8 cellular contexts compared by ENCODE assay signal in the genomic region with DNA sequence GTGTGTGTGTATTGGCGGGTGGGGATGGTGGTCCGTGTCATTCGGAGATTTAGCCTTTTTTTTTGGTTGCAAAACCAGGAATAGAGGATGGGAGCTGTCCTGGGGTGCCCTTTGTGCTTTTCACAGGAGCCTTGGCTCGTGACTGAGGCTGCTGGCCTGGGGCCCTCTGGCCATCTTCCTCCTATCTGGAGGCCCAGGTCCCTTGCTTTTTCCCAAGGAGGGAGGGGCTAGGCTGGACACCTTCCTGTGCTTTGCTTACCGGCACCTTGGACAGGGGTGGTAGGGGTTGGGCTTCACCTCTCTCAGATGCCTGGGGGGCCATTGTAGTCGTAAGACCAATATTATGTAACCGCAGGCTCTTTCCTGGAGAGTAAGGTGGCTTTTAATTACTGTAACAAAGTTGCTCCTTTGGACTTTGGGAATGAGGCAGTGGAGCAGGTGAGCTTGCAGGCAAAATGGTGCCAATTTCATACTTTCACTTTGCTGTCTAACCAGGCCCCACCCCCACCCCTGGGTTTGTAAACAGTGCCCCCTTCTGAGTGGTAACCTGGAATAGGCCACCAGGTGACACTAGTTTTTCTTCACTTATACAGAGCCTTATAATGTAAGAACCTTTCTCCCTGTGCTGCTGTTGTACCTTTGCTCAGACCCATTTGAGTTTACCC. TPM values are rescaled to one million over a fixed set of nuclear protein-coding genes. Genes with fewer than 3 reads are reported as not detected.
DNase-seq lines count a peak whose midpoint lies in the region; ATAC-seq and TF ChIP-seq lines count a peak whose summit lies in the region.

No MANE protein-coding gene starts in this region.

- H3K9me3 ChIP-seq in DOHH2 (ENCODE audit: control insufficient read depth, insufficient read depth, low read length) (no peaks in the 10 kb centered on the region), HUES64 (ENCODE audit: insufficient read depth, low read depth, low read length) (no peaks in the 10 kb centered on the region), SK-N-MC (ENCODE audit: low read depth, low read length) (no peaks in the 10 kb centered on the region), iPS-20b (ENCODE audit: insufficient read depth, low read depth, low read length) (no peaks in the 10 kb centered on the region), spleen (no peaks in the 10 kb centered on the region)

- intact Hi-C loops in spleen (cut with DNase I; ENCODE audit: low total_unique reads): loop anchor here (10.0 kb wide), 1 partner anchor 80 kb away; a partner anchor contains a TSS

- ATAC-seq in GM18867 (IDR thresholded peaks at IDR 0.05; ENCODE audit: unreplicated experiment): no peak

- in situ Hi-C loops in astrocyte of the spinal cord (cut with HindIII; ENCODE audit: low sequenced_read_pairs): no loop called here

- TF ChIP-seq CTCF in DOHH2 (IDR thresholded peaks at IDR 0.05; ENCODE audit: low read depth, low read length, poor library complexity, severe bottlenecking) (peak; percentile 64), astrocyte of the spinal cord (IDR thresholded peaks at IDR 0.05; ENCODE audit: low read depth, low read length) (peak; percentile 21), spleen (IDR thresholded peaks at IDR 0.05 in 8 of 11, conservative IDR thresholded peaks at IDR 0.05 in 3 of 11) (peak in 4 of 11 experiments; percentile 18 to 50 (median 27))

- peaks cover 63% of the 10 kb centered on the region for H3K79me2 ChIP-seq in DOHH2 (ENCODE audit: control insufficient read depth, low read length)

- peaks cover 45% of the 10 kb centered on the region for H4K20me1 ChIP-seq in DOHH2 (ENCODE audit: control insufficient read depth, insufficient read depth, low read depth, low read length)

- DNase-seq in SK-N-MC (ENCODE audit: low read depth, low spot score) (no peak), astrocyte of the spinal cord (ENCODE audit: low read depth, low spot score) (no peak), spleen (peak; percentile 77), globus pallidus (ENCODE audit: low spot score) (no peak)

- H3K4me2 ChIP-seq in DOHH2 (ENCODE audit: low read length): peak overlapping the region; percentile 99

- H3K27me3 ChIP-seq in DOHH2 (ENCODE audit: control insufficient read depth, low read length) (peaks cover 9% of the 10 kb centered on the region), HUES64 (ENCODE audit: insufficient read depth, low read length) (no peaks in the 10 kb centered on the region), iPS-20b (ENCODE audit: insufficient read depth, low read length) (no peaks in the 10 kb centered on the region), spleen (replicated peaks in 1 of 7) (no peaks in the 10 kb centered on the region)

- no peak for TF ChIP-seq POLR2A in spleen (IDR thresholded peaks at IDR 0.05)

- H3K27ac ChIP-seq in DOHH2 (ENCODE audit: low read depth, low read length): 0 out of 2 replicates have a peak overlapping the region, but pooled peaks have one; percentile 51
- no peak overlapping the region for H3K27ac ChIP-seq in HUES64 (ENCODE audit: low read depth, low read length)
- H3K27ac ChIP-seq in SK-N-MC: no peak overlapping the region
- no peak overlapping the region for H3K27ac ChIP-seq in iPS-20b (ENCODE audit: low read length)
- H3K27ac ChIP-seq in spleen: peak overlapping the region; percentile 85 to 99 (median 96)

- no peaks in the 10 kb centered on the region for H3K9me2 ChIP-seq in DOHH2 (replicated peaks; ENCODE audit: control insufficient read depth, low read length)

- H3K4me3 ChIP-seq in DOHH2 (ENCODE audit: low read length) (peak overlapping the region; percentile 86), HUES64 (ENCODE audit: low read length) (peak overlapping the region; percentile 90), SK-N-MC (peak overlapping the region; percentile 88), astrocyte of the spinal cord (ENCODE audit: low read depth, low read length) (peak overlapping the region; percentile 80), iPS-20b (ENCODE audit: low read length) (peak overlapping the region; percentile 95), spleen (peak overlapping the region; percentile 83 to 99 (median 96))

- peaks cover 60% of the 10 kb centered on the region for H3K36me3 ChIP-seq in DOHH2 (ENCODE audit: control insufficient read depth, low read length)
- H3K36me3 ChIP-seq in HUES64 (ENCODE audit: insufficient read depth, low read length): peaks cover 47% of the 10 kb centered on the region
- peaks cover 34% of the 10 kb centered on the region for H3K36me3 ChIP-seq in SK-N-MC (ENCODE audit: insufficient read depth, low read length)
- peaks cover 48% of the 10 kb centered on the region for H3K36me3 ChIP-seq in iPS-20b (ENCODE audit: insufficient read depth, low read depth, low read length)
- H3K36me3 ChIP-seq in spleen: peaks cover 0 to 46% (median 24%) of the 10 kb centered on the region in 6 donors

- H3K9ac ChIP-seq in HUES64 (ENCODE audit: low read depth, low read length) (peak overlapping the region; percentile 88), SK-N-MC (ENCODE audit: insufficient read length) (peak overlapping the region; percentile 86), iPS-20b (ENCODE audit: low read depth, low read length) (peak overlapping the region; percentile 84; the same call in 1 of the 2 replicates)

- no peaks in the 10 kb centered on the region for H3F3A ChIP-seq in DOHH2 (ENCODE audit: control insufficient read depth, insufficient read depth)

- H3K4me1 ChIP-seq in DOHH2 (ENCODE audit: control insufficient read depth, low read length): peaks cover 22% of the 10 kb centered on the region
- peaks cover 28% of the 10 kb centered on the region for H3K4me1 ChIP-seq in HUES64 (ENCODE audit: insufficient read depth, low read length)
- H3K4me1 ChIP-seq in iPS-20b (ENCODE audit: insufficient read depth, low read length): peaks cover 29% of the 10 kb centered on the region
- H3K4me1 ChIP-seq in spleen: peaks cover 18 to 60% (median 46%) of the 10 kb centered on the region in 6 donors

- 1% methylated on average over 7 of the region's 7 CpGs for WGBS in HUES64
- WGBS in spleen, 5 donors: 0 to 1% (median 1%) methylated on average over 7 of the region's 7 CpGs

RNA-seq across cellular contexts. Expression of a gene that starts 1.2 kb away (rescaled TPM):
- polyA plus RNA-seq in HUES64 (2013, experiment 1 of 2): 39.2 TPM
- 45.1 TPM for polyA plus RNA-seq in HUES64 (2013, experiment 2 of 2)
- total RNA-seq in spleen: 10 to 100 TPM; 19.4 to 29.7 (median 23.1) TPM
- polyA plus RNA-seq in spleen: 10 to 100 TPM in 2 of 3 donors, 1 to 10 TPM in 1; 9.9 to 26.3 (median 11.1) TPM

Comparison
In these comparisons a context has a peak if more than half of its experiments do, and no peak if none do; other contexts are left out.
1. H3K27ac ChIP-seq: peak in DOHH2 (single experiment) and spleen (8 of 8); none in HUES64 (single experiment), SK-N-MC (single experiment) and iPS-20b (single experiment).
2. Peak in every context shown above with its lines, with median percentiles within 50 percentile points of each other: H3K4me3 ChIP-seq and H3K9ac ChIP-seq.